ENCODE assay signal across 9 cellular contexts in genomic region chr12:125330645-125331341, GRCh38.
DNase-seq lines count a peak whose midpoint lies in the region; ATAC-seq and TF ChIP-seq lines count a peak whose summit lies in the region.
"Had no signal": no experiment of that assay in that cellular context is flagged by ENCODE, and none has a peak within 500 bp of the region (broad histone marks: within the 10 kb centered on the region; RNA-seq: fewer than 3 reads in every experiment).

No MANE protein-coding gene starts in this region.

- H3K4me1 Mint-ChIP-seq in mesothelial cell of epicardium: no peaks in the 10 kb centered on the region

- H3K4me3 ChIP-seq in MG63 (peak overlapping the region; percentile 44), epithelial cell of proximal tubule (ENCODE audit: low read depth, low read length) (peak overlapping the region; percentile 57)

- peaks cover 78% of the 10 kb centered on the region for H3K27me3 Mint-ChIP-seq in mesothelial cell of epicardium (ENCODE audit: low read depth)

- H3K27ac Mint-ChIP-seq in mesothelial cell of epicardium: no peak overlapping the region
- H3K27ac Mint-ChIP-seq: dendritic cell treated with granulocyte-macrophage colony-stimulating factor and Interleukin-4, amounts not matched to agents 40 ng/mL and 50 ng/mL, for 4 days had no signal

- DNase-seq in GDM1 (lab: John Stamatoyannopoulos, UW) (peak; percentile 1), MG63 (peak; percentile 69), epithelial cell of proximal tubule (ENCODE audit: low read depth) (no peak), mesothelial cell of epicardium (ENCODE audit: low spot score in 2 of 2, unreplicated experiment in 2 of 2) (peak; percentile 70 to 91)
- DNase-seq in activated CD8-positive, alpha-beta memory T cell treated with anti-CD3 and anti-CD28 coated beads for 24 hours: peak; percentile 76
- peak; percentile 45 to 59 for DNase-seq in stimulated activated CD8-positive, alpha-beta memory T cell treated with anti-CD3 and anti-CD28 coated beads, Interleukin-2, amount 100 ng/mL, for 48 hours (ENCODE audit: low read depth in 2 of 2)

- TF ChIP-seq CTCF in epithelial cell of proximal tubule (conservative IDR thresholded peaks at IDR 0.05; ENCODE audit: low read depth, low read length) (peak; percentile 79), mesothelial cell of epicardium (IDR thresholded peaks at IDR 0.05; ENCODE audit: unreplicated experiment) (peak; percentile 87)

- H3K4me3 Mint-ChIP-seq in mesothelial cell of epicardium: peak overlapping the region; percentile 64
- H3K4me3 Mint-ChIP-seq: dendritic cell treated with granulocyte-macrophage colony-stimulating factor and Interleukin-4, amounts not matched to agents 40 ng/mL and 50 ng/mL, for 4 days had no signal

- H3K36me3 Mint-ChIP-seq in mesothelial cell of epicardium: no peaks in the 10 kb centered on the region

- H3K9me3 ChIP-seq in MG63: no peaks in the 10 kb centered on the region

- ATAC-seq in GM21786 (IDR thresholded peaks at IDR 0.05; ENCODE audit: unreplicated experiment) (peak; percentile 72), GM21619 (IDR thresholded peaks at IDR 0.05; ENCODE audit: unreplicated experiment) (no peak)

- H3K27me3 ChIP-seq in MG63: no peaks in the 10 kb centered on the region

- no peaks in the 10 kb centered on the region for H3K36me3 ChIP-seq in MG63

- peaks cover 8% of the 10 kb centered on the region for H3K9me3 Mint-ChIP-seq in mesothelial cell of epicardium
